8 cellular contexts compared by ENCODE assay signal in the genomic region with DNA sequence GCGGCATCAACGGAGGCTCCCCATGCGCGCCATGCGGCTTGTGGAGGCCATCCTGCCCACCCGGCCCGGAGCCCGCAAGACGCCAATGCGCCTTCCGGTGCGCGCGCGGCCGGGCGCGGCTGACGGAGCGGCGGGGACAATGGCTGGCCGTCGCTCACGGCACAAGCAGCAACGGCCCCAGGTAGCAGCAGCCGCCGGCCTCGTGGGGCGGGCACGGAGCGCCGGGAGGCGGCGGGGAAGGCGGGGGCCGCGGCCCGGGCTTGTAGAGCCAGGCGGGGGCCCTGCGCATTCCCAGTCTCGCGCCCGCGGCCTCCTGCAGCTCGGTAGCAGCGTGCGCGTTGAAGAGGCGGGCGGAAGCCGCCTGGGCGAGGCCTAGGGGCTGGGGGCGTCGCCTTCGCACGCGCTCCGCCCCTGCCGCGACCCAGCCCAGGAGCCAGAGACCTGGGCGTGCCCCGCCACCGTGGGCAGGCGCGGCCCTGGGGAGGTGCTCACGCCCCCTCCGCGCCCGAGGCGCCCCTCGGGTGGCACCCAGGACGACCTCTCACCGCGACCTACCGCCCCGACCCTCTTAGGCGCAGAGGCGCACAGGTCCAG.
DNase-seq lines count a peak whose midpoint lies in the region; ATAC-seq lines count a peak whose summit lies in the region.
"Not testable (repeated sequence)": the region's sequence is repeated elsewhere in the genome, so short reads cannot be mapped to it uniquely, and the experiment has no call there.

No MANE protein-coding gene starts in this region.

- no CpG with 5 or more reads among the region's 78 CpGs for WGBS in right cardiac atrium

- H3K27ac Mint-ChIP-seq in activated CD8-positive, alpha-beta T cell treated with anti-CD3 and anti-CD28 coated beads, Interleukin-2, amount 10 ng/mL, durations not matched to agents 7 days and 5 days = not testable (repeated sequence)

- POLR2A ChIA-PET in activated CD8-positive, alpha-beta T cell treated with anti-CD3 and anti-CD28 coated beads, Interleukin-2, amount 10 ng/mL, durations not matched to agents 7 days and 5 days (lab: Charles Lee) = not testable (repeated sequence)

- not testable (repeated sequence) for DNase-seq in activated CD8-positive, alpha-beta T cell treated with anti-CD3 and anti-CD28 coated beads, Interleukin-2, amount 10 ng/mL, durations not matched to agents 7 days and 5 days; right cardiac atrium; stimulated activated naive CD8-positive, alpha-beta T cell treated with anti-CD3 and anti-CD28 coated beads, Interleukin-15, Interleukin-2, amounts not matched to agents 100 U/mL and 50 U/mL, for 24 hours

- H3K36me3 Mint-ChIP-seq in activated CD8-positive, alpha-beta T cell treated with anti-CD3 and anti-CD28 coated beads, Interleukin-2, amount 10 ng/mL, durations not matched to agents 7 days and 5 days (ENCODE audit: low read depth) = not testable (repeated sequence)

- not testable (repeated sequence) for H3K27ac ChIP-seq in right cardiac atrium (ENCODE audit: low read length)

- H3K4me1 Mint-ChIP-seq in activated CD8-positive, alpha-beta T cell treated with anti-CD3 and anti-CD28 coated beads, Interleukin-2, amount 10 ng/mL, durations not matched to agents 7 days and 5 days (ENCODE audit: low read depth) = not testable (repeated sequence)

- not testable (repeated sequence) for H3K4me3 ChIP-seq in right cardiac atrium (ENCODE audit: low read length)

- H3K4me1 ChIP-seq in right cardiac atrium (ENCODE audit: control insufficient read depth, insufficient read depth, low read length) = not testable (repeated sequence)

- intact Hi-C loops in right cardiac atrium (cut with DNase I) = not testable (repeated sequence)

- not testable (repeated sequence) for H3K27me3 ChIP-seq in right cardiac atrium (ENCODE audit: control insufficient read depth, insufficient read depth)

- H3K9me3 Mint-ChIP-seq in activated CD8-positive, alpha-beta T cell treated with anti-CD3 and anti-CD28 coated beads, Interleukin-2, amount 10 ng/mL, durations not matched to agents 7 days and 5 days (ENCODE audit: insufficient read depth) = not testable (repeated sequence)

- not testable (repeated sequence) for H3K4me3 Mint-ChIP-seq in activated CD8-positive, alpha-beta T cell treated with anti-CD3 and anti-CD28 coated beads, Interleukin-2, amount 10 ng/mL, durations not matched to agents 7 days and 5 days

- H3K9me3 ChIP-seq in right cardiac atrium (ENCODE audit: control insufficient read depth, low read length) = not testable (repeated sequence)

- not testable (repeated sequence) for H3K27me3 Mint-ChIP-seq in activated CD8-positive, alpha-beta T cell treated with anti-CD3 and anti-CD28 coated beads, Interleukin-2, amount 10 ng/mL, durations not matched to agents 7 days and 5 days (ENCODE audit: low read depth)

- ATAC-seq in GM18861 (IDR thresholded peaks at IDR 0.05; ENCODE audit: unreplicated experiment) (peak; percentile 98), GM19467 (IDR thresholded peaks at IDR 0.05; ENCODE audit: unreplicated experiment) (peak; percentile 99), HG02571 (IDR thresholded peaks at IDR 0.05; ENCODE audit: unreplicated experiment) (peak; percentile 99), HG03045 (IDR thresholded peaks at IDR 0.05; ENCODE audit: unreplicated experiment) (peak; percentile 98), HG03460 (IDR thresholded peaks at IDR 0.05; ENCODE audit: unreplicated experiment) (peak; percentile 96), right cardiac atrium (peak; percentile 65 to 94)
- ATAC-seq in activated CD8-positive, alpha-beta T cell treated with anti-CD3 and anti-CD28 coated beads, Interleukin-2, amount 10 ng/mL, durations not matched to agents 7 days and 5 days = peak; percentile 96
- peak; percentile 97 for ATAC-seq in stimulated activated naive CD8-positive, alpha-beta T cell treated with anti-CD3 and anti-CD28 coated beads, Interleukin-15, Interleukin-2, amounts not matched to agents 100 U/mL and 50 U/mL, for 24 hours

- CTCF ChIA-PET in activated CD8-positive, alpha-beta T cell treated with anti-CD3 and anti-CD28 coated beads, Interleukin-2, amount 10 ng/mL, durations not matched to agents 7 days and 5 days (lab: Charles Lee) = not testable (repeated sequence)
